ENCODE assay signal across 8 cellular contexts in the genomic region with DNA sequence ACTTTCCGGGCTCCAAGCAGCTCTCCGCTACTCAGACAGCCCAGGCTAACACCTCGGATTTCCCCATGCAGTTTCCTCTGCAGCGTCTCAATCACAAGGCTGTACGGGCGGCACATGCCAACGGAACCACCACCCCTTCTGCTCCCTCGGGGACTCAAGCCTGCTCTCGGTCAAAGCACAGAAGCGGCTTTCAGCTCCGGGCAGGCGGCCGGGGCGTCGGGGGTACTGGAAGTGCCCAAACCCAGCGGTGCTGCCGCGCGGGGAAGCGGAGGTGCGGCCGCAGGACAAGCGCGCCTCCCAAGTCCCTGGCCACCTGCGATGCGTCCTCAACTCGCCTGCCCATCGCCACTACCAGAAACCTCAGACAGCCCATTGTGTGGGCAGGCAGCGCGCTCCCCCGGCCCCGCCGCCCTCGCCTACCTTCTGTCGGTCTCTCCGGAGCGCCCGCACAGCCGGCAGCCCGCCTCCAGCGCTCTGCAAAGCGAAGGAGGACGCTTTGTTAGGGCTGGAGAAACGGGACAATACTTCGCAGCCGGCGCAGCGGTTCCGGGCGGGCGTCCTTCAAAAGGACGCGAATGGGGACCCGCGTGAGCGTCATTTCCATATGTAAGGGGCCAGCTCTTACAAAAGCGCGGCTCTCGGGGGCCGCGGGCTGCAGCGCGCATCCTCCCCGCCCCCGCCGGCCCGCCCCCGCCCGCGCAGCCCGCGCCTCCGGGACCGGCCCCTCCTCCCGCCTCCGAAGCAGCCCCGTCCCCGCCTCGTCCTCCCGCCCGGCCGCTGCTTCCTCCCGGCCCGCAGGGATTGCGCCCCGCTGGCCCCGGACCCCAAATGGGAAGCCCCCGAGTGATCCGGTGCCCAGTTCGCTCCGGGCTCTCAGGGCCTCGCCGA. TPM values are rescaled to one million over a fixed set of nuclear protein-coding genes. Genes with fewer than 3 reads are reported as not detected.
DNase-seq lines count a peak whose midpoint lies in the region; ATAC-seq and TF ChIP-seq lines count a peak whose summit lies in the region.

No MANE protein-coding gene starts in this region.

- in situ Hi-C loops in ACHN (cut with HindIII; ENCODE audit: low pct_ligation_motif_present, low pct_unique_long_range_greater_than_20kb, low sequenced_read_pairs), result no loop called here

- H3K4me3 ChIP-seq in epithelial cell of proximal tubule (ENCODE audit: low read depth, low read length) (peak overlapping the region; percentile 82), mucosa of stomach (ENCODE audit: low read length) (peak overlapping the region; percentile 9)

- H3K4me1 ChIP-seq in mucosa of stomach (ENCODE audit: control insufficient read depth, insufficient read depth, low read length), result peaks cover 13% of the 10 kb centered on the region

- no peaks in the 10 kb centered on the region for H3K36me3 ChIP-seq in mucosa of stomach (ENCODE audit: control insufficient read depth, insufficient read depth, low read length)

- H3K27me3 ChIP-seq in mucosa of stomach (ENCODE audit: control insufficient read depth, insufficient read depth, low read length), result peaks cover 51% of the 10 kb centered on the region

- peak overlapping the region; percentile 26 for H3K9ac ChIP-seq in mucosa of stomach (ENCODE audit: low read length)

- ATAC-seq in GM18858 (IDR thresholded peaks at IDR 0.05; ENCODE audit: unreplicated experiment), result peak; percentile 22
- ATAC-seq in HG03103 (IDR thresholded peaks at IDR 0.05; ENCODE audit: low read depth, unreplicated experiment), result peak; percentile 36

- H3K9me3 ChIP-seq in mucosa of stomach (ENCODE audit: control insufficient read depth, low read length), result no peaks in the 10 kb centered on the region

- DNase-seq in ACHN (peak; percentile 39), NCI-H526 treated with DMSO at 0.1 percent for 48 hours (lab: John Stamatoyannopoulos, UW) (peak; percentile 62), epithelial cell of proximal tubule (ENCODE audit: low read depth) (no peak)
- DNase-seq in activated CD8-positive, alpha-beta memory T cell treated with anti-CD3 and anti-CD28 coated beads, Interleukin-2, amount 50 U/mL, for 48 hours, result peak; percentile 78
- DNase-seq in stimulated activated CD8-positive, alpha-beta memory T cell treated with anti-CD3 and anti-CD28 coated beads, Interleukin-7, amount 100 ng/mL, for 48 hours (ENCODE audit: extremely low read depth in 1 of 2, low read depth in 1 of 2), result peak; percentile 33 to 38

- TF ChIP-seq CTCF in epithelial cell of proximal tubule (conservative IDR thresholded peaks at IDR 0.05; ENCODE audit: low read depth, low read length), result no peak

RNA-seq across cellular contexts. Expression of gene NIN, which starts 0.7 kb away (rescaled TPM):
- 26.5 and 26.9 TPM in 2 replicates for total RNA-seq in epithelial cell of proximal tubule

RNA-seq across cellular contexts. Expression of gene ABHD12B, which starts 41.6 kb away (rescaled TPM):
- total RNA-seq in epithelial cell of proximal tubule, result not detected in 2 replicates
